In genomic region chr2:219437141-219437540, GRCh38 we compare ENCODE assay signal across 16 cellular contexts. TPM values are rescaled to one million over a fixed set of nuclear protein-coding genes. Genes with fewer than 3 reads are reported as not detected.
"Had no signal": no experiment of that assay in that cellular context is flagged by ENCODE, and none has a peak within 500 bp of the region (broad histone marks: within the 10 kb centered on the region; RNA-seq: fewer than 3 reads in every experiment).

No MANE protein-coding gene starts in this region.

- ATAC-seq: activated CD8-positive, alpha-beta T cell treated with anti-CD3 and anti-CD28 coated beads, Interleukin-2, amount 10 ng/mL, durations not matched to agents 7 days and 5 days; activated naive CD8-positive, alpha-beta T cell treated with anti-CD3 and anti-CD28 coated beads, Interleukin-2, amount 50 U/mL, for 24 hours; sciatic nerve had no signal

- H3K27ac Mint-ChIP-seq: activated CD8-positive, alpha-beta T cell treated with anti-CD3 and anti-CD28 coated beads, Interleukin-2, amount 10 ng/mL, durations not matched to agents 7 days and 5 days; activated naive CD8-positive, alpha-beta T cell treated with anti-CD3 and anti-CD28 coated beads, Interleukin-2, amount 50 U/mL, for 24 hours; naive B cell; stimulated activated naive CD8-positive, alpha-beta T cell treated with anti-CD3 and anti-CD28 coated beads, Interleukin-15, Interleukin-2, amounts not matched to agents 100 ng/mL and 50 ng/mL, for 24 hours; T-helper 1 cell treated with Interleukin-12 subunit alpha and Interleukin-12 subunit beta and Interleukin-4 antibody, amounts not matched to agents 30 μg/mL and 1 μg/mL, for 36 hours had no signal

- H3K4me3 Mint-ChIP-seq: activated CD8-positive, alpha-beta T cell treated with anti-CD3 and anti-CD28 coated beads, Interleukin-2, amount 10 ng/mL, durations not matched to agents 7 days and 5 days; activated naive CD8-positive, alpha-beta T cell treated with anti-CD3 and anti-CD28 coated beads, Interleukin-2, amount 50 U/mL, for 24 hours; naive B cell; stimulated activated naive CD8-positive, alpha-beta T cell treated with anti-CD3 and anti-CD28 coated beads, Interleukin-15, Interleukin-2, amounts not matched to agents 100 ng/mL and 50 ng/mL, for 24 hours; T-helper 1 cell treated with Interleukin-12 subunit alpha and Interleukin-12 subunit beta and Interleukin-4 antibody, amounts not matched to agents 30 μg/mL and 1 μg/mL, for 36 hours had no signal

- H3K9me3 Mint-ChIP-seq: activated naive CD8-positive, alpha-beta T cell treated with anti-CD3 and anti-CD28 coated beads, Interleukin-2, amount 50 U/mL, for 24 hours; stimulated activated naive CD8-positive, alpha-beta T cell treated with anti-CD3 and anti-CD28 coated beads, Interleukin-15, Interleukin-2, amounts not matched to agents 100 ng/mL and 50 ng/mL, for 24 hours; T-helper 1 cell treated with Interleukin-12 subunit alpha and Interleukin-12 subunit beta and Interleukin-4 antibody, amounts not matched to agents 30 μg/mL and 1 μg/mL, for 36 hours had no signal

- DNase-seq: activated CD4-positive, alpha-beta T cell treated with anti-CD3 and anti-CD28 coated beads for 4 hours; activated CD8-positive, alpha-beta memory T cell treated with anti-CD3 and anti-CD28 coated beads, Interleukin-2, amount 50 U/mL, for 48 hours; activated CD8-positive, alpha-beta T cell treated with anti-CD3 and anti-CD28 coated beads, Interleukin-2, amount 10 ng/mL, durations not matched to agents 7 days and 5 days; activated naive CD4-positive, alpha-beta T cell; activated naive CD8-positive, alpha-beta T cell treated with anti-CD3 and anti-CD28 coated beads, Interleukin-2, amount 50 U/mL, for 24 hours; caudate nucleus; cortex of kidney; erythroblast; head of caudate nucleus; naive B cell; stimulated activated CD4-positive, alpha-beta T cell treated with anti-CD3 and anti-CD28 coated beads, Interleukin-4, amount 100 ng/mL, for 1 hour; stimulated activated CD8-positive, alpha-beta memory T cell treated with anti-CD3 and anti-CD28 coated beads, Interleukin-4, amount 100 ng/mL, for 48 hours had no signal

RNA-seq across cellular contexts. Expression of gene DES, which starts 19.0 kb away (rescaled TPM):
- total RNA-seq: activated CD8-positive, alpha-beta T cell treated with anti-CD3 and anti-CD28 coated beads, Interleukin-2, amount 10 ng/mL, durations not matched to agents 7 days and 5 days had no signal
- polyA plus RNA-seq: keratinocyte had no signal
